ENCODE assay signal across 19 cellular contexts in the genomic region with DNA sequence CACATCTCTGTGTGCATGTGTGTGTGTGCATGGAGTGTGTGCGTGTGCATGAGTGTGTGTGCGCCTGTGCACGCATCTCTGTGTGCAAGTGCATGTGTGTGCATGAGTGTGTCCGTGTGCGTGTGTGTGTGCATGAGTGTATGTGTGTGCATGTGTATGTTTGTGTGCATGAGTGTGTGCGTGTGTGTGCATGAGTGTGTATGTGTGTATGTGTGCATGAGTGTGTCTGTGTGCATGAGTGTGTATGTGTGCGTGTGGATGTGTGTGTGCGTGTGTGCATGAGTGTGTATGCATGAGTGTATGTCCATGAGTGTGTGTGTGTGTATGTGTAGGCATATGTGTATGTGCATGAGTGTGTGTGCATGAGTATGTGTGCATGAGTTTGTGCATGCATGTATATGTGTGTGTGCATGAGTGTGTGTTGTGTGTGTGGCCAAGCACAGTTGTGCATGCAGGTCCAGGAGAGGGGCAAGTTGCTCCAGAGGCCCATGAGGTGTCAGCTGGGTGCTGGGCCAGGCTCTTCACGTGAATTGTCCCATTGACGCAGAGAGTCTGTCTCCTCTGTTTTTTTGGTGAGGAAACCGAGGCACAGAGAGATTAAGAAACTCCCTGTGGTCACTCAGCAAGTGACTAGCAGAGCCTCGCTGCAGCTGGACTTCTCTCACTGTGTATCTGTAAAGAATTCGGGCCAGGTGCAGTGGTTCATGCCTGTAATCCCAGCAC.
"Had no signal": no experiment of that assay in that cellular context is flagged by ENCODE, and none has a peak within 500 bp of the region (broad histone marks: within the 10 kb centered on the region; RNA-seq: fewer than 3 reads in every experiment).

No MANE protein-coding gene starts in this region.

- H3K9me3 Mint-ChIP-seq: activated CD4-positive, alpha-beta memory T cell treated with anti-CD3 and anti-CD28 coated beads, Interleukin-2, amount 10 ng/mL, durations not matched to agents 7 days and 5 days; activated naive CD8-positive, alpha-beta T cell treated with anti-CD3 and anti-CD28 coated beads, Interleukin-2, amount 10 ng/mL, durations not matched to agents 7 days and 5 days; immature natural killer cell had no signal

- H3K27me3 Mint-ChIP-seq: activated CD4-positive, alpha-beta memory T cell treated with anti-CD3 and anti-CD28 coated beads, Interleukin-2, amount 10 ng/mL, durations not matched to agents 7 days and 5 days; stimulated activated naive B cell treated with anti-CD40 and anti-IgM and Interleukin-4, amounts not matched to agents 10 μg/mL and 1 μg/mL and 100 μg/mL, for 72 hours had no signal

- DNase-seq: activated CD4-positive, alpha-beta memory T cell treated with anti-CD3 and anti-CD28 coated beads, Interleukin-2, amount 10 ng/mL, durations not matched to agents 7 days and 5 days; activated CD4-positive, alpha-beta T cell treated with anti-CD3 and anti-CD28 coated beads for 1 hour; activated gamma-delta T cell; activated T-cell treated with anti-CD3 and anti-CD28 coated beads, Interleukin-2, amount 50 U/mL, for 48 hours; cerebellar nuclear complex; dermis blood vessel endothelial cell; endodermal cell; immature natural killer cell; left cardiac atrium; lower lobe of right lung; midbrain; posterior cingulate gyrus; stimulated activated CD4-positive, alpha-beta T cell treated with anti-CD3 and anti-CD28 coated beads, Interleukin-2, amount 100 ng/mL, for 48 hours; stimulated activated naive B cell treated with anti-CD40 and anti-IgM and Interleukin-4, amounts not matched to agents 10 μg/mL and 1 μg/mL and 100 μg/mL, for 72 hours; T-helper 9 cell; thyroid gland had no signal

- H3K4me1 Mint-ChIP-seq: activated CD4-positive, alpha-beta memory T cell treated with anti-CD3 and anti-CD28 coated beads, Interleukin-2, amount 10 ng/mL, durations not matched to agents 7 days and 5 days; immature natural killer cell had no signal

- H3K4me3 ChIP-seq: lower lobe of right lung, SK-N-MC, thyroid gland had no signal

- H3K27ac Mint-ChIP-seq: activated CD4-positive, alpha-beta memory T cell treated with anti-CD3 and anti-CD28 coated beads, Interleukin-2, amount 10 ng/mL, durations not matched to agents 7 days and 5 days; activated naive CD8-positive, alpha-beta T cell treated with anti-CD3 and anti-CD28 coated beads, Interleukin-2, amount 10 ng/mL, durations not matched to agents 7 days and 5 days; endodermal cell; immature natural killer cell; stimulated activated naive B cell treated with anti-CD40 and anti-IgM and Interleukin-4, amounts not matched to agents 10 μg/mL and 1 μg/mL and 100 μg/mL, for 72 hours had no signal

- ATAC-seq: left cardiac atrium; lower lobe of right lung; stimulated activated naive B cell treated with anti-CD40 and anti-IgM and Interleukin-4, amounts not matched to agents 10 μg/mL and 1 μg/mL and 100 μg/mL, for 72 hours had no signal

- H3K27me3 ChIP-seq: neutrophil, thyroid gland had no signal

- H3K36me3 ChIP-seq: lower lobe of right lung, neutrophil, thyroid gland had no signal

- H3K36me3 Mint-ChIP-seq: activated naive CD8-positive, alpha-beta T cell treated with anti-CD3 and anti-CD28 coated beads, Interleukin-2, amount 10 ng/mL, durations not matched to agents 7 days and 5 days; immature natural killer cell had no signal

- H3K9me3 ChIP-seq: lower lobe of right lung, neutrophil, thyroid gland had no signal

- H3K4me3 Mint-ChIP-seq: activated CD4-positive, alpha-beta memory T cell treated with anti-CD3 and anti-CD28 coated beads, Interleukin-2, amount 10 ng/mL, durations not matched to agents 7 days and 5 days; activated naive CD8-positive, alpha-beta T cell treated with anti-CD3 and anti-CD28 coated beads, Interleukin-2, amount 10 ng/mL, durations not matched to agents 7 days and 5 days; endodermal cell; immature natural killer cell; stimulated activated naive B cell treated with anti-CD40 and anti-IgM and Interleukin-4, amounts not matched to agents 10 μg/mL and 1 μg/mL and 100 μg/mL, for 72 hours had no signal

- H3K4me1 ChIP-seq: lower lobe of right lung, thyroid gland had no signal

- H3K27ac ChIP-seq: lower lobe of right lung, neutrophil, SK-N-MC, thyroid gland had no signal
